ENCODE assay signal across 1 cellular context in the genomic region with DNA sequence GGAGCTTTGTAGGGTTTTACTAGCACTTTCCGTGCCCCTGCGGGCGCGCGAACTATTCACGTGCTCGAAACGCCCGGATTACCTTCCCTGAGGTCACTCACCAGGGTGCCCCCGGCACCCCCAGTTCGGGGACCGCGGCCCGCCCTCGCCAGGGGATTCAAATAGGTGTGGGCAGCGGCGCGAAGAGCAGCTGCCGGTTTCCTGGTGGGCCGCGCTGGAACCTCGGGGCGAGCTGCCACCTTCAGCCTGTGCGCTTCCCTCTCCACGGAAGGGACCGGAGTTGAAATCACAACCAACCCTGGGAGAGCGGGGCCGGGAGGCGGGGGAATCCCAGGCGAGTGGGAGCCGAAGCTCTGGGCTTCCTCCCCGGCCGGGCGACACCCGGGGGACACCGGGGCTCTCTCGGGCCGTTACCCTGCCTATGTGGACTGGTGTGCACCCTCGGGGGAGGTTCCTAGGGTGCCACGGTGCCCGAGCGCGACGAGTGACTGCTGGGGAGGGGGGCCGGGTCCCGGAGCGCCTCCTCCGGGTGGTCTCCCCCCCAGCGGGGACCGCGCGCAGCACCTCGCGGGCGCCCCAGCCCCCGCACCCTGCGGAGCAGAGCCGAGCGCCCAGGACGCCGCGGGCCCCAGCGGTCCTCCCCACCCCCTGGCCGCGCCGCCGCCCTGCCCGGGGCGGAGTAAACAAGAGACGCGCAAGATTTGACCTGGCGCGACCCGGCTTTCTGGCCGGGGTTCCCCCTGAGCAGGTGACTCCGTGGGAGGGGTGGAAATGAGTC.
TF ChIP-seq lines count a peak whose summit lies in the region.

No MANE protein-coding gene starts in this region.

TF ChIP-seq in HEK293, 187 proteins besides CTCF, POLR2A, EP300 and RAD21 (continued from another document and continues in another):
- TF ChIP-seq, protein P1, sequence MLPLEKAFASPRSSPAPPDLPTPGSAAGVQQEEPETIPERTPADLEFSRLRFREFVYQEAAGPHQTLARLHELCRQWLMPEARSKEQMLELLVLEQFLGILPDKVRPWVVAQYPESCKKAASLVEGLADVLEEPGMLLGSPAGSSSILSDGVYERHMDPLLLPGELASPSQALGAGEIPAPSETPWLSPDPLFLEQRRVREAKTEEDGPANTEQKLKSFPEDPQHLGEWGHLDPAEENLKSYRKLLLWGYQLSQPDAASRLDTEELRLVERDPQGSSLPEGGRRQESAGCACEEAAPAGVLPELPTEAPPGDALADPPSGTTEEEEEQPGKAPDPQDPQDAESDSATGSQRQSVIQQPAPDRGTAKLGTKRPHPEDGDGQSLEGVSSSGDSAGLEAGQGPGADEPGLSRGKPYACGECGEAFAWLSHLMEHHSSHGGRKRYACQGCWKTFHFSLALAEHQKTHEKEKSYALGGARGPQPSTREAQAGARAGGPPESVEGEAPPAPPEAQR (tag by site-specific recombination; IDR thresholded peaks at IDR 0.05) = no peak
- TF ChIP-seq ZSCAN30 (tag by site-specific recombination; IDR thresholded peaks at IDR 0.05) = peak; percentile 39; the same call in 1 of the 2 replicates
- TF ChIP-seq KLF1 (tag by site-specific recombination; IDR thresholded peaks at IDR 0.05) = peak; percentile 63
- peak; percentile 74 for TF ChIP-seq ZFHX2 (tag by site-specific recombination; conservative IDR thresholded peaks at IDR 0.05)
- peak; percentile 23; the same call in 1 of the 2 replicates for TF ChIP-seq ZNF394 (tag by site-specific recombination; IDR thresholded peaks at IDR 0.05; ENCODE audit: borderline replicate concordance)
- TF ChIP-seq ZBTB48 (tag by site-specific recombination; IDR thresholded peaks at IDR 0.05) = peak; percentile 89
- no peak for TF ChIP-seq ZNF518A (tag by site-specific recombination; conservative IDR thresholded peaks at IDR 0.05; ENCODE audit: low read depth)
- TF ChIP-seq ZNF416 (tag by site-specific recombination; IDR thresholded peaks at IDR 0.05) = no peak
- TF ChIP-seq PRDM1 (tag by site-specific recombination; IDR thresholded peaks at IDR 0.05) = 0 out of 2 replicates have a peak, but pooled peaks have one; percentile 10
- peak; percentile 51; the same call in 1 of the 2 replicates for TF ChIP-seq KLF10 (tag by site-specific recombination; IDR thresholded peaks at IDR 0.05)
- no peak for TF ChIP-seq HOXC10 (CRISPR knock-in tag; IDR thresholded peaks at IDR 0.05)
- TF ChIP-seq ZNF280D (tag by site-specific recombination; IDR thresholded peaks at IDR 0.05) = no peak
- TF ChIP-seq ZNF10 (tag by site-specific recombination; IDR thresholded peaks at IDR 0.05) = no peak
- TF ChIP-seq KLF9 (tag by site-specific recombination; IDR thresholded peaks at IDR 0.05; ENCODE audit: low read depth) = 0 out of 2 replicates have a peak, but pooled peaks have one; percentile 10
- TF ChIP-seq, protein P2, sequence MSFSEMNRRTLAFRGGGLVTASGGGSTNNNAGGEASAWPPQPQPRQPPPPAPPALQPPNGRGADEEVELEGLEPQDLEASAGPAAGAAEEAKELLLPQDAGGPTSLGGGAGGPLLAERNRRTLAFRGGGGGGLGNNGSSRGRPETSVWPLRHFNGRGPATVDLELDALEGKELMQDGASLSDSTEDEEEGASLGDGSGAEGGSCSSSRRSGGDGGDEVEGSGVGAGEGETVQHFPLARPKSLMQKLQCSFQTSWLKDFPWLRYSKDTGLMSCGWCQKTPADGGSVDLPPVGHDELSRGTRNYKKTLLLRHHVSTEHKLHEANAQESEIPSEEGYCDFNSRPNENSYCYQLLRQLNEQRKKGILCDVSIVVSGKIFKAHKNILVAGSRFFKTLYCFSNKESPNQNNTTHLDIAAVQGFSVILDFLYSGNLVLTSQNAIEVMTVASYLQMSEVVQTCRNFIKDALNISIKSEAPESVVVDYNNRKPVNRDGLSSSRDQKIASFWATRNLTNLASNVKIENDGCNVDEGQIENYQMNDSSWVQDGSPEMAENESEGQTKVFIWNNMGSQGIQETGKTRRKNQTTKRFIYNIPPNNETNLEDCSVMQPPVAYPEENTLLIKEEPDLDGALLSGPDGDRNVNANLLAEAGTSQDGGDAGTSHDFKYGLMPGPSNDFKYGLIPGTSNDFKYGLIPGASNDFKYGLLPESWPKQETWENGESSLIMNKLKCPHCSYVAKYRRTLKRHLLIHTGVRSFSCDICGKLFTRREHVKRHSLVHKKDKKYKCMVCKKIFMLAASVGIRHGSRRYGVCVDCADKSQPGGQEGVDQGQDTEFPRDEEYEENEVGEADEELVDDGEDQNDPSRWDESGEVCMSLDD (tag by site-specific recombination; IDR thresholded peaks at IDR 0.05) = peak; percentile 69; the same call in 1 of the 2 replicates
- no peak for TF ChIP-seq PBX3 (CRISPR knock-in tag; IDR thresholded peaks at IDR 0.05)
- TF ChIP-seq ZFP37 (tag by site-specific recombination; IDR thresholded peaks at IDR 0.05) = peak; percentile 55; the same call in 1 of the 2 replicates
- no peak for TF ChIP-seq ZNF133 (tag by site-specific recombination; IDR thresholded peaks at IDR 0.05)
- TF ChIP-seq ZNF510 (tag by site-specific recombination; IDR thresholded peaks at IDR 0.05; ENCODE audit: insufficient replicate concordance) = no peak
- TF ChIP-seq ZNF398 (tag by site-specific recombination; IDR thresholded peaks at IDR 0.05) = peak; percentile 58; the same call in 1 of the 2 replicates
- TF ChIP-seq GLIS2 (tag by site-specific recombination; IDR thresholded peaks at IDR 0.05) = peak; percentile 96
- TF ChIP-seq ZNF202 (tag by site-specific recombination; IDR thresholded peaks at IDR 0.05; ENCODE audit: borderline replicate concordance) = no peak
- TF ChIP-seq SP3 (tag by site-specific recombination; IDR thresholded peaks at IDR 0.05) = 0 out of 2 replicates have a peak, but pooled peaks have one; percentile 43
- TF ChIP-seq WT1 (tag by site-specific recombination; IDR thresholded peaks at IDR 0.05) = peak; percentile 58
- peak; percentile 76 for TF ChIP-seq ZBTB20 (tag by site-specific recombination; IDR thresholded peaks at IDR 0.05)
- TF ChIP-seq, protein P3, sequence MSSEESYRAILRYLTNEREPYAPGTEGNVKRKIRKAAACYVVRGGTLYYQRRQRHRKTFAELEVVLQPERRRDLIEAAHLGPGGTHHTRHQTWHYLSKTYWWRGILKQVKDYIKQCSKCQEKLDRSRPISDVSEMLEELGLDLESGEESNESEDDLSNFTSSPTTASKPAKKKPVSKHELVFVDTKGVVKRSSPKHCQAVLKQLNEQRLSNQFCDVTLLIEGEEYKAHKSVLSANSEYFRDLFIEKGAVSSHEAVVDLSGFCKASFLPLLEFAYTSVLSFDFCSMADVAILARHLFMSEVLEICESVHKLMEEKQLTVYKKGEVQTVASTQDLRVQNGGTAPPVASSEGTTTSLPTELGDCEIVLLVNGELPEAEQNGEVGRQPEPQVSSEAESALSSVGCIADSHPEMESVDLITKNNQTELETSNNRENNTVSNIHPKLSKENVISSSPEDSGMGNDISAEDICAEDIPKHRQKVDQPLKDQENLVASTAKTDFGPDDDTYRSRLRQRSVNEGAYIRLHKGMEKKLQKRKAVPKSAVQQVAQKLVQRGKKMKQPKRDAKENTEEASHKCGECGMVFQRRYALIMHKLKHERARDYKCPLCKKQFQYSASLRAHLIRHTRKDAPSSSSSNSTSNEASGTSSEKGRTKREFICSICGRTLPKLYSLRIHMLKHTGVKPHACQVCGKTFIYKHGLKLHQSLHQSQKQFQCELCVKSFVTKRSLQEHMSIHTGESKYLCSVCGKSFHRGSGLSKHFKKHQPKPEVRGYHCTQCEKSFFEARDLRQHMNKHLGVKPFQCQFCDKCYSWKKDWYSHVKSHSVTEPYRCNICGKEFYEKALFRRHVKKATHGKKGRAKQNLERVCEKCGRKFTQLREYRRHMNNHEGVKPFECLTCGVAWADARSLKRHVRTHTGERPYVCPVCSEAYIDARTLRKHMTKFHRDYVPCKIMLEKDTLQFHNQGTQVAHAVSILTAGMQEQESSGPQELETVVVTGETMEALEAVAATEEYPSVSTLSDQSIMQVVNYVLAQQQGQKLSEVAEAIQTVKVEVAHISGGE (tag by site-specific recombination; conservative IDR thresholded peaks at IDR 0.05; ENCODE audit: low read depth) = peak; percentile 33
- TF ChIP-seq ZNF354C (tag by site-specific recombination; IDR thresholded peaks at IDR 0.05; ENCODE audit: borderline replicate concordance, low read depth) = no peak
- 0 out of 2 replicates have a peak, but pooled peaks have one; percentile 19 for TF ChIP-seq ZNF561 (tag by site-specific recombination; IDR thresholded peaks at IDR 0.05; ENCODE audit: borderline replicate concordance)
- peak; percentile 73 for TF ChIP-seq ZBTB8A (tag by site-specific recombination; IDR thresholded peaks at IDR 0.05)
- TF ChIP-seq ZIC2 (tag by site-specific recombination; IDR thresholded peaks at IDR 0.05) = peak; percentile 89
- TF ChIP-seq ZNF501 (tag by site-specific recombination; IDR thresholded peaks at IDR 0.05) = 0 out of 2 replicates have a peak, but pooled peaks have one; percentile 36
